Comparison of ENCODE assay signal across 18 cellular contexts in the genomic region with DNA sequence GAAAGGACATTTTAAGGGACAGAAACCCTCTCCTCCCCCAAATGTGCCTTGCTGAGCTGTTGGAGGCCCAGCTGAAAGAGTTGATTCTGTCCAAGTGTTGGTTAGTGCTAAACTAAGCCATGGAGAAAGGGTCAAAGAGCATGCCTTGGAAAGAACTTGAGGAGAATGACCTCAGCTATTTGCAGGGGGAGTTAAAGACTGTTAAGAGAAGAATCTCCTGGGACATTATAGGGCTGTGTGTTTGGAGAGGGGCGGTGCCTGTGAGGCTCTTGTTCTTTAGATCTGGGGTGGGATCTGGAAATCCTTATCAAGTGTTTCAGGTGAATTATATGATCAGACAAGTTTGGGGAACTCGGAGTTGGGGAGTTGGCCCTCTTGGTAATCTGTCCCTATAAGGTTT. TPM values are rescaled to one million over a fixed set of nuclear protein-coding genes. Genes with fewer than 3 reads are reported as not detected.
DNase-seq lines count a peak whose midpoint lies in the region; ATAC-seq and TF ChIP-seq lines count a peak whose summit lies in the region.
"Had no signal": no experiment of that assay in that cellular context is flagged by ENCODE, and none has a peak within 500 bp of the region (broad histone marks: within the 10 kb centered on the region; RNA-seq: fewer than 3 reads in every experiment).

No MANE protein-coding gene starts in this region.

- H3K4me1 ChIP-seq in cardiac muscle cell (ENCODE audit: low read depth) (peaks cover 8% of the 10 kb centered on the region), mesendoderm (ENCODE audit: control insufficient read depth, low read depth, low read length) (peaks cover 2% of the 10 kb centered on the region)

- H3K79me1 ChIP-seq in mesendoderm (ENCODE audit: low read length), result peaks cover 9% of the 10 kb centered on the region

- no peak overlapping the region for H2AK5ac ChIP-seq in mesendoderm (ENCODE audit: low read length)

- H3K27me3 ChIP-seq in cardiac muscle cell, result no peaks in the 10 kb centered on the region
- no peaks in the 10 kb centered on the region for H3K27me3 ChIP-seq in mesendoderm (ENCODE audit: insufficient read depth, low read length, poor library complexity)

- no peaks in the 10 kb centered on the region for H3K9me3 Mint-ChIP-seq in WTC11
- no peaks in the 10 kb centered on the region for H3K9me3 Mint-ChIP-seq in stimulated activated effector memory CD8-positive, alpha-beta T cell treated with anti-CD3 and anti-CD28 coated beads, Interleukin-12 subunit alpha, Interleukin-12 subunit beta, amount 100 ng/mL, for 72 hours

- intact Hi-C loops in left cardiac atrium (cut with DNase I), result no loop called here

- H3K79me2 ChIP-seq in mesendoderm (ENCODE audit: control insufficient read depth, insufficient read depth, low read length), result peaks cover 61% of the 10 kb centered on the region

- POLR2A ChIA-PET in WTC11 (lab: Charles Lee), result no interaction called here

- no peak overlapping the region for H3K4me3 Mint-ChIP-seq in WTC11
- H3K4me3 Mint-ChIP-seq in stimulated activated effector memory CD8-positive, alpha-beta T cell treated with anti-CD3 and anti-CD28 coated beads, Interleukin-12 subunit alpha, Interleukin-12 subunit beta, amount 100 ng/mL, for 72 hours, result no peak overlapping the region

- H3K9ac ChIP-seq in mesendoderm (ENCODE audit: low read length), result no peak overlapping the region

- no peaks in the 10 kb centered on the region for H3K9me3 ChIP-seq in cardiac muscle cell (ENCODE audit: low read depth)

- no peak overlapping the region for H4K8ac ChIP-seq in mesendoderm (ENCODE audit: low read depth, low read length)

- no peak overlapping the region for H3K4me3 ChIP-seq in cardiac muscle cell
- no peak overlapping the region for H3K4me3 ChIP-seq in mesendoderm (ENCODE audit: low read length)

- H3K4me1 Mint-ChIP-seq in WTC11, result peaks cover 48% of the 10 kb centered on the region
- H3K4me1 Mint-ChIP-seq in stimulated activated effector memory CD8-positive, alpha-beta T cell treated with anti-CD3 and anti-CD28 coated beads, Interleukin-12 subunit alpha, Interleukin-12 subunit beta, amount 100 ng/mL, for 72 hours, result peaks cover 28% of the 10 kb centered on the region

- CTCF ChIA-PET in WTC11 (lab: Charles Lee), result interaction anchor here (1.0 kb wide), 1 partner anchor 117 kb away, joined by 3 read pairs; no protein-coding TSS in a partner anchor

- H2BK5ac ChIP-seq in mesendoderm (ENCODE audit: low read length), result no peak overlapping the region

- H3K36me3 Mint-ChIP-seq in WTC11, result peaks cover 24% of the 10 kb centered on the region
- peaks cover 31% of the 10 kb centered on the region for H3K36me3 Mint-ChIP-seq in stimulated activated effector memory CD8-positive, alpha-beta T cell treated with anti-CD3 and anti-CD28 coated beads, Interleukin-12 subunit alpha, Interleukin-12 subunit beta, amount 100 ng/mL, for 72 hours

- no peak overlapping the region for H3K56ac ChIP-seq in mesendoderm (ENCODE audit: low read length)

- no peak overlapping the region for H2BK15ac ChIP-seq in mesendoderm (replicated peaks; ENCODE audit: low read depth)

- no peak overlapping the region for H3K4me2 ChIP-seq in mesendoderm (ENCODE audit: low read length)

- DNase-seq in cardiac muscle cell (ENCODE audit: low read depth in 1 of 2, low spot score in 1 of 2) (no peak), left cardiac atrium (no peak), WTC11 (ENCODE audit: low spot score) (no peak), mesendoderm (no peak)
- no peak for DNase-seq in stimulated activated effector memory CD8-positive, alpha-beta T cell treated with anti-CD3 and anti-CD28 coated beads, Interleukin-12 subunit alpha, Interleukin-12 subunit beta, amount 100 ng/mL, for 72 hours (ENCODE audit: low spot score in 2 of 2)
- DNase-seq: 8988T, COR-L47, DMS153, Karpas-422, MM.1S, NCI-H1092 treated with DMSO at 0.1 percent for 48 hours, NCI-H524 treated with DMSO at 0.1 percent for 48 hours, RPMI8226, SIG-M5 had no signal

- no peak overlapping the region for H2BK120ac ChIP-seq in mesendoderm (ENCODE audit: low read depth, low read length)

- H3K23ac ChIP-seq in mesendoderm (ENCODE audit: low read length), result no peak overlapping the region

- ATAC-seq in left cardiac atrium (no peak), WTC11 (peak; percentile 57), HG02973 (IDR thresholded peaks at IDR 0.05; ENCODE audit: unreplicated experiment) (no peak), HG02798 (IDR thresholded peaks at IDR 0.05; ENCODE audit: poor library complexity, unreplicated experiment) (no peak), HG03439 (IDR thresholded peaks at IDR 0.05; ENCODE audit: unreplicated experiment) (no peak)
- ATAC-seq in stimulated activated effector memory CD8-positive, alpha-beta T cell treated with anti-CD3 and anti-CD28 coated beads, Interleukin-12 subunit alpha, Interleukin-12 subunit beta, amount 100 ng/mL, for 72 hours, result no peak

- peak overlapping the region; percentile 26 for H3K27ac Mint-ChIP-seq in WTC11
- H3K27ac Mint-ChIP-seq in stimulated activated effector memory CD8-positive, alpha-beta T cell treated with anti-CD3 and anti-CD28 coated beads, Interleukin-12 subunit alpha, Interleukin-12 subunit beta, amount 100 ng/mL, for 72 hours, result peak overlapping the region; percentile 8

- H3K4ac ChIP-seq in mesendoderm (ENCODE audit: low read depth, low read length), result no peak overlapping the region

- TF ChIP-seq CTCF in cardiac muscle cell (IDR thresholded peaks at IDR 0.05; ENCODE audit: low read depth, low read length) (no peak), WTC11 (IDR thresholded peaks at IDR 0.05) (no peak)

- no peaks in the 10 kb centered on the region for H3K27me3 Mint-ChIP-seq in WTC11 (ENCODE audit: low read depth)

- H4K5ac ChIP-seq in mesendoderm (ENCODE audit: low read length), result no peak overlapping the region

- H3K18ac ChIP-seq in mesendoderm (ENCODE audit: low read length), result no peak overlapping the region

- WGBS in mesendoderm (ENCODE audit: extremely low coverage, insufficient coverage, low lambda C conversion rate), result no CpG with 5 or more reads among the region's 2 CpGs

- H3K36me3 ChIP-seq in cardiac muscle cell (peaks cover 12% of the 10 kb centered on the region), mesendoderm (ENCODE audit: control insufficient read depth, insufficient read depth, low read length) (no peaks in the 10 kb centered on the region)

- peak overlapping the region; percentile 35 for H3K27ac ChIP-seq in cardiac muscle cell
- peak overlapping the region; percentile 22 for H3K27ac ChIP-seq in mesendoderm (ENCODE audit: low read depth, low read length)
- H3K27ac ChIP-seq: C4-2B had no signal

TF ChIP-seq in WTC11, 78 proteins besides CTCF, POLR2A, EP300 and RAD21 (continues in another document):
- TF ChIP-seq HMGA2 (CRISPR knock-in tag; IDR thresholded peaks at IDR 0.05) (no peak), NR2C2 (CRISPR knock-in tag; IDR thresholded peaks at IDR 0.05) (no peak), NFE2L1 (CRISPR knock-in tag; IDR thresholded peaks at IDR 0.05) (no peak), SP1 (CRISPR knock-in tag; conservative IDR thresholded peaks at IDR 0.05) (no peak)
- TF ChIP-seq, protein P1, sequence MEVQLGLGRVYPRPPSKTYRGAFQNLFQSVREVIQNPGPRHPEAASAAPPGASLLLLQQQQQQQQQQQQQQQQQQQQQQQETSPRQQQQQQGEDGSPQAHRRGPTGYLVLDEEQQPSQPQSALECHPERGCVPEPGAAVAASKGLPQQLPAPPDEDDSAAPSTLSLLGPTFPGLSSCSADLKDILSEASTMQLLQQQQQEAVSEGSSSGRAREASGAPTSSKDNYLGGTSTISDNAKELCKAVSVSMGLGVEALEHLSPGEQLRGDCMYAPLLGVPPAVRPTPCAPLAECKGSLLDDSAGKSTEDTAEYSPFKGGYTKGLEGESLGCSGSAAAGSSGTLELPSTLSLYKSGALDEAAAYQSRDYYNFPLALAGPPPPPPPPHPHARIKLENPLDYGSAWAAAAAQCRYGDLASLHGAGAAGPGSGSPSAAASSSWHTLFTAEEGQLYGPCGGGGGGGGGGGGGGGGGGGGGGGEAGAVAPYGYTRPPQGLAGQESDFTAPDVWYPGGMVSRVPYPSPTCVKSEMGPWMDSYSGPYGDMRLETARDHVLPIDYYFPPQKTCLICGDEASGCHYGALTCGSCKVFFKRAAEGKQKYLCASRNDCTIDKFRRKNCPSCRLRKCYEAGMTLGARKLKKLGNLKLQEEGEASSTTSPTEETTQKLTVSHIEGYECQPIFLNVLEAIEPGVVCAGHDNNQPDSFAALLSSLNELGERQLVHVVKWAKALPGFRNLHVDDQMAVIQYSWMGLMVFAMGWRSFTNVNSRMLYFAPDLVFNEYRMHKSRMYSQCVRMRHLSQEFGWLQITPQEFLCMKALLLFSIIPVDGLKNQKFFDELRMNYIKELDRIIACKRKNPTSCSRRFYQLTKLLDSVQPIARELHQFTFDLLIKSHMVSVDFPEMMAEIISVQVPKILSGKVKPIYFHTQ (CRISPR knock-in tag; IDR thresholded peaks at IDR 0.05), result no peak
- TF ChIP-seq, protein P2, sequence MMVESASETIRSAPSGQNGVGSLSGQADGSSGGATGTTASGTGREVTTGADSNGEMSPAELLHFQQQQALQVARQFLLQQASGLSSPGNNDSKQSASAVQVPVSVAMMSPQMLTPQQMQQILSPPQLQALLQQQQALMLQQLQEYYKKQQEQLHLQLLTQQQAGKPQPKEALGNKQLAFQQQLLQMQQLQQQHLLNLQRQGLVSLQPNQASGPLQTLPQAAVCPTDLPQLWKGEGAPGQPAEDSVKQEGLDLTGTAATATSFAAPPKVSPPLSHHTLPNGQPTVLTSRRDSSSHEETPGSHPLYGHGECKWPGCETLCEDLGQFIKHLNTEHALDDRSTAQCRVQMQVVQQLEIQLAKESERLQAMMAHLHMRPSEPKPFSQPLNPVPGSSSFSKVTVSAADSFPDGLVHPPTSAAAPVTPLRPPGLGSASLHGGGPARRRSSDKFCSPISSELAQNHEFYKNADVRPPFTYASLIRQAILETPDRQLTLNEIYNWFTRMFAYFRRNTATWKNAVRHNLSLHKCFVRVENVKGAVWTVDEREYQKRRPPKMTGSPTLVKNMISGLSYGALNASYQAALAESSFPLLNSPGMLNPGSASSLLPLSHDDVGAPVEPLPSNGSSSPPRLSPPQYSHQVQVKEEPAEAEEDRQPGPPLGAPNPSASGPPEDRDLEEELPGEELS (CRISPR knock-in tag; IDR thresholded peaks at IDR 0.05), result no peak

RNA-seq across cellular contexts. Expression of a gene that starts 13.0 kb away (rescaled TPM):
- 56.8 and 62.3 TPM in 2 replicates for total RNA-seq in cardiac muscle cell
- polyA plus RNA-seq in cardiac muscle cell, result 52.2 and 55.2 TPM in 2 replicates
- total RNA-seq in left cardiac atrium, result 10 to 100 TPM; 82.4 to 98.3 TPM
- total RNA-seq in WTC11 (2021), result 40.7 to 44.5 TPM (median 42.8 TPM) in 3 replicates
- polyA plus RNA-seq in mesendoderm (2013, experiment 1 of 2), result 38.9 TPM
- polyA plus RNA-seq in mesendoderm (2013, experiment 2 of 2), result 38.3 TPM
